In genomic region chr11:17314232-17314547, GRCh38 we compare ENCODE assay signal across 14 cellular contexts. TPM values are rescaled to one million over a fixed set of nuclear protein-coding genes. Genes with fewer than 3 reads are reported as not detected.
DNase-seq lines count a peak whose midpoint lies in the region; FAIRE-seq and TF ChIP-seq lines count a peak whose summit lies in the region.
"Had no signal": no experiment of that assay in that cellular context is flagged by ENCODE, and none has a peak within 500 bp of the region (broad histone marks: within the 10 kb centered on the region; RNA-seq: fewer than 3 reads in every experiment).

No MANE protein-coding gene starts in this region.

- H3K4me3 Mint-ChIP-seq in astrocyte (ENCODE audit: unreplicated experiment) (no peak overlapping the region), osteocyte (ENCODE audit: unreplicated experiment) (no peak overlapping the region)
- H3K4me3 Mint-ChIP-seq: CD14-positive monocyte, mesothelial cell of epicardium, T-cell had no signal

- H3K79me2 ChIP-seq in ACC112 (ENCODE audit: control insufficient read depth, insufficient read depth, low read length, unreplicated experiment) (no peaks in the 10 kb centered on the region), astrocyte (ENCODE audit: insufficient read depth, low read length) (no peaks in the 10 kb centered on the region)

- H3K27me3 Mint-ChIP-seq in astrocyte (ENCODE audit: low read depth, unreplicated experiment) (no peaks in the 10 kb centered on the region), osteocyte (ENCODE audit: unreplicated experiment) (no peaks in the 10 kb centered on the region)
- H3K27me3 Mint-ChIP-seq: T-cell had no signal

- H3K9me3 Mint-ChIP-seq in astrocyte (ENCODE audit: unreplicated experiment) (no peaks in the 10 kb centered on the region), osteocyte (ENCODE audit: unreplicated experiment) (no peaks in the 10 kb centered on the region)
- H3K9me3 Mint-ChIP-seq: CD14-positive monocyte, mesothelial cell of epicardium, T-cell had no signal

- H3K9ac ChIP-seq in astrocyte (ENCODE audit: low read length) = peak overlapping the region; percentile 6

- no peaks in the 10 kb centered on the region for H3K9me3 ChIP-seq in astrocyte (ENCODE audit: insufficient read depth, low read depth, low read length)
- H3K9me3 ChIP-seq: esophagus squamous epithelium, spleen had no signal

- peak overlapping the region; percentile 66 for H3K4me2 ChIP-seq in astrocyte (ENCODE audit: low read length)

- peak overlapping the region; percentile 60 for H3K27ac ChIP-seq in ACC112 (ENCODE audit: low read depth, low read length)
- H3K27ac ChIP-seq in astrocyte (ENCODE audit: low read depth, low read length) = peak overlapping the region; percentile 10
- H3K27ac ChIP-seq: esophagus squamous epithelium, spleen had no signal

- FAIRE-seq in astrocyte (lab: Jason Lieb, UNC) = peak; percentile 62

- H3K4me1 Mint-ChIP-seq in astrocyte (ENCODE audit: low read depth, unreplicated experiment) = no peaks in the 10 kb centered on the region
- H3K4me1 Mint-ChIP-seq in osteocyte (ENCODE audit: unreplicated experiment) = no peaks in the 10 kb centered on the region
- H3K4me1 Mint-ChIP-seq: CD14-positive monocyte, mesothelial cell of epicardium, T-cell had no signal

- CTCF ChIA-PET in HEK293T (lab: Yijun Ruan, JAX) = interaction anchor here (0.6 kb wide), 1 partner anchor 118 kb away, joined by 3 read pairs; no protein-coding TSS in a partner anchor

- TF ChIP-seq CTCF in astrocyte (IDR thresholded peaks at IDR 0.05; ENCODE audit: insufficient read depth, low read depth, low read length) = no peak
- no peak for TF ChIP-seq CTCF in kidney epithelial cell (IDR thresholded peaks at IDR 0.05; ENCODE audit: insufficient read depth, low read length, poor library complexity, severe bottlenecking)
- TF ChIP-seq CTCF in osteocyte (IDR thresholded peaks at IDR 0.05) = no peak

- POLR2A ChIA-PET in HEK293T (lab: Yijun Ruan, JAX) = interaction anchor here (1.0 kb wide), 1 partner anchor 39 kb away, joined by 4 read pairs; no protein-coding TSS in a partner anchor

- H4K20me1 ChIP-seq in astrocyte (ENCODE audit: insufficient read depth, low read length) = no peaks in the 10 kb centered on the region

- H3K27me3 ChIP-seq in ACC112 (ENCODE audit: insufficient read depth, low read length) = no peaks in the 10 kb centered on the region
- no peaks in the 10 kb centered on the region for H3K27me3 ChIP-seq in astrocyte (ENCODE audit: insufficient read depth, low read length)
- no peaks in the 10 kb centered on the region for H3K27me3 ChIP-seq in kidney epithelial cell (ENCODE audit: control insufficient read depth, insufficient read depth, low read length)
- H3K27me3 ChIP-seq: esophagus squamous epithelium, spleen had no signal

- H3K36me3 Mint-ChIP-seq in astrocyte (ENCODE audit: low read depth, unreplicated experiment) (no peaks in the 10 kb centered on the region), osteocyte (ENCODE audit: unreplicated experiment) (peaks cover 12% of the 10 kb centered on the region)

- DNase-seq in HEK293T (ENCODE audit: extremely low spot score) = peak; percentile 28
- DNase-seq in astrocyte (ENCODE audit: low read depth) = peak; percentile 85
- DNase-seq in kidney epithelial cell (ENCODE audit: low read depth) = peak; percentile 18
- no peak for DNase-seq in stimulated activated CD4-positive, alpha-beta T cell treated with anti-CD3 and anti-CD28 coated beads, Interleukin-2, amount 100 ng/mL, for 48 hours
- DNase-seq in osteocyte (ENCODE audit: extremely low spot score, unreplicated experiment) = no peak
- DNase-seq in NCI-H2227 (lab: John Stamatoyannopoulos, UW; ENCODE audit: unreplicated experiment) = no peak
- no peak for DNase-seq in pons (ENCODE audit: low spot score)
- DNase-seq: activated CD8-positive, alpha-beta memory T cell treated with anti-CD3 and anti-CD28 coated beads for 24 hours; esophagus squamous epithelium; spleen; T-cell had no signal

- H3K36me3 ChIP-seq in ACC112 (ENCODE audit: insufficient read depth, low read length) (peaks cover 3% of the 10 kb centered on the region; the same call in 1 of the 2 replicates), astrocyte (ENCODE audit: insufficient read depth, low read length) (peaks cover 10% of the 10 kb centered on the region), kidney epithelial cell (ENCODE audit: control insufficient read depth, insufficient read depth, low read length) (no peaks in the 10 kb centered on the region)

- H3K4me3 ChIP-seq in ACC112 (ENCODE audit: low read depth, low read length) = no peak overlapping the region; the same call in 1 of the 2 replicates
- no peak overlapping the region for H3K4me3 ChIP-seq in astrocyte (ENCODE audit: insufficient read depth, low read depth, low read length)
- no peak overlapping the region for H3K4me3 ChIP-seq in kidney epithelial cell (ENCODE audit: low read depth, low read length)
- H3K4me3 ChIP-seq: esophagus squamous epithelium, spleen had no signal

- peak overlapping the region; percentile 45 for H2AFZ ChIP-seq in ACC112 (ENCODE audit: low read length, unreplicated experiment)
- H2AFZ ChIP-seq in astrocyte (ENCODE audit: low read depth, low read length) = no peak overlapping the region

- no peak overlapping the region for H3K27ac Mint-ChIP-seq in astrocyte (ENCODE audit: unreplicated experiment)
- H3K27ac Mint-ChIP-seq in osteocyte (ENCODE audit: unreplicated experiment) = no peak overlapping the region
- H3K27ac Mint-ChIP-seq: CD14-positive monocyte, mesothelial cell of epicardium, T-cell had no signal

- H3K4me1 ChIP-seq in ACC112 (ENCODE audit: control insufficient read depth, insufficient read depth, low read length, unreplicated experiment) = peaks cover 15% of the 10 kb centered on the region
- peaks cover 12% of the 10 kb centered on the region for H3K4me1 ChIP-seq in astrocyte (ENCODE audit: insufficient read depth, low read length)
- H3K4me1 ChIP-seq: esophagus squamous epithelium, spleen had no signal

TF ChIP-seq in HEK293T, 16 proteins besides CTCF, POLR2A, EP300 and RAD21:
- TF ChIP-seq SUZ12 (IDR thresholded peaks at IDR 0.05) = no peak
- peak; percentile 62 for TF ChIP-seq PKNOX1 (IDR thresholded peaks at IDR 0.05)
TF ChIP-seq in HEK293T: peak in this region for 1.

RNA-seq across cellular contexts. Expression of gene NCR3LG1, which starts 37.4 kb away (rescaled TPM):
- 3.1 and 3.3 TPM in 2 replicates for total RNA-seq in astrocyte
- 10.1 and 11.4 TPM in 2 replicates for total RNA-seq in kidney epithelial cell
- total RNA-seq in osteocyte = 7.5 and 9.0 TPM in 2 replicates

RNA-seq across cellular contexts. Expression of gene NUCB2, which starts 37.7 kb away (rescaled TPM):
- total RNA-seq in astrocyte (71.2 and 72.4 TPM in 2 replicates), kidney epithelial cell (26.1 and 35.2 TPM in 2 replicates), osteocyte (78.8 and 82.7 TPM in 2 replicates)

Comparison
In these comparisons a context has a peak if more than half of its experiments do, and no peak if none do; other contexts are left out.
1. DNase-seq: peak in HEK293T (single experiment), astrocyte (single experiment) and kidney epithelial cell (single experiment); none in stimulated activated CD4-positive, alpha-beta T cell treated with anti-CD3 and anti-CD28 coated beads, Interleukin-2, amount 100 ng/mL, for 48 hours (0 of 2), osteocyte (single experiment), NCI-H2227 (single experiment) and pons (single experiment).